ENCODE assay signal across 8 cellular contexts in the genomic region with DNA sequence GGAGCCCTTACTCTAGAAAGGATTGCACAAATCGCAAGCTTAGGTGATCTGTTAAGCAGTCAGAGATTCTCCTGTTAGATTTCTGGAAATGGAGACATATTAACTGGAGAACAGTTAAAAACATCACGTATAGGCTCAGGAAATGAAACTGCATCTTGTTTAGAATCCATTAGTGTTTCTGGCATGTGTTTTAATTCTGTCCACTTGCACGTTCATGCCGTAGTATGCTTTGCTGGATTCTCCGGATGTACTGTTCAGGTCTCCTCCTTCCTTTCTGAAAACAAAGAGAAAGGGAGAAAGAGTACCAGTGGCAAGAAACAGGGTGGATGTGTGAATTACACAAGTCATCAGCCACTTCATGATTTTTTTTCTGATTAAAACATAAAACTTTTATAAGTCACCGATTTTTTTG. TPM values are rescaled to one million over a fixed set of nuclear protein-coding genes. Genes with fewer than 3 reads are reported as not detected.
A peak's percentile ranks its signal among the peaks of the same experiment; 100 is the strongest.
DNase-seq lines count a peak whose midpoint lies in the region; ATAC-seq and TF ChIP-seq lines count a peak whose summit lies in the region.

No MANE protein-coding gene starts in this region.

- peak overlapping the region; percentile 80 for H3K4me3 Mint-ChIP-seq in activated CD4-positive, alpha-beta T cell treated with anti-CD3 and anti-CD28 coated beads, Interleukin-2, amount 10 ng/mL, durations not matched to agents 7 days and 5 days

- no peaks in the 10 kb centered on the region for H3K36me3 Mint-ChIP-seq in activated CD4-positive, alpha-beta T cell treated with anti-CD3 and anti-CD28 coated beads, Interleukin-2, amount 10 ng/mL, durations not matched to agents 7 days and 5 days (ENCODE audit: low read depth)

- POLR2A ChIA-PET in activated CD4-positive, alpha-beta T cell treated with anti-CD3 and anti-CD28 coated beads, Interleukin-2, amount 10 ng/mL, durations not matched to agents 7 days and 5 days (lab: Charles Lee), result no interaction called here

- H3K27me3 ChIP-seq in RWPE2 (ENCODE audit: insufficient read depth, poor library complexity, severe bottlenecking) (no peaks in the 10 kb centered on the region), esophagus (ENCODE audit: control insufficient read depth in 1 of 2, insufficient read depth in 2 of 2, low read length in 2 of 2) (no peaks in the 10 kb centered on the region), parathyroid adenoma (ENCODE audit: control insufficient read depth, insufficient read depth, low read length) (no peaks in the 10 kb centered on the region)

- no peak for DNase-seq in activated CD4-positive, alpha-beta T cell treated with anti-CD3 and anti-CD28 coated beads, Interleukin-2, amount 10 ng/mL, durations not matched to agents 7 days and 5 days
- no peak for DNase-seq in activated CD4-positive, alpha-beta T cell treated with anti-CD3 and anti-CD28 coated beads, Interleukin-2, amount 50 U/mL, for 1 hour
- DNase-seq in RWPE2 (ENCODE audit: low spot score) (no peak), posterior vena cava (ENCODE audit: low spot score) (no peak), T1000 (lab: John Stamatoyannopoulos, UW) (no peak), D341Med (ENCODE audit: low spot score) (no peak)

- H3K4me1 ChIP-seq in RWPE2 (ENCODE audit: insufficient read depth, poor library complexity, severe bottlenecking) (peaks cover 17% of the 10 kb centered on the region), esophagus (ENCODE audit: control insufficient read depth in 2 of 2, insufficient read depth in 2 of 2, low read length in 1 of 2) (peaks cover 0 to 5% of the 10 kb centered on the region in 2 donors), parathyroid adenoma (peaks cover 7% of the 10 kb centered on the region)

- H3K4me3 ChIP-seq in RWPE2 (ENCODE audit: severe bottlenecking) (peak overlapping the region; percentile 65), esophagus (ENCODE audit: low read depth in 1 of 2, low read length in 2 of 2) (peak overlapping the region; percentile 62 to 74), parathyroid adenoma (ENCODE audit: low read depth, low read length) (peak overlapping the region; percentile 64)

- no peak overlapping the region for H3K27ac Mint-ChIP-seq in activated CD4-positive, alpha-beta T cell treated with anti-CD3 and anti-CD28 coated beads, Interleukin-2, amount 10 ng/mL, durations not matched to agents 7 days and 5 days

- H3K9me3 ChIP-seq in RWPE2 (ENCODE audit: severe bottlenecking), result no peaks in the 10 kb centered on the region
- peaks cover 0 to 3% of the 10 kb centered on the region in 2 donors for H3K9me3 ChIP-seq in esophagus (ENCODE audit: control insufficient read depth in 2 of 2, insufficient read depth in 1 of 2, low read depth in 1 of 2, low read length in 1 of 2)
- H3K9me3 ChIP-seq in parathyroid adenoma (ENCODE audit: control insufficient read depth, low read length), result no peaks in the 10 kb centered on the region

- ATAC-seq in RWPE2 (ENCODE audit: low read depth), result no peak

- TF ChIP-seq CTCF in RWPE2 (IDR thresholded peaks at IDR 0.05; ENCODE audit: poor library complexity, severe bottlenecking) (no peak), parathyroid adenoma (IDR thresholded peaks at IDR 0.05) (no peak)

- H2AFZ ChIP-seq in parathyroid adenoma, result peak overlapping the region; percentile 88

- H3K79me2 ChIP-seq in parathyroid adenoma, result peaks cover 6% of the 10 kb centered on the region

- CTCF ChIA-PET in activated CD4-positive, alpha-beta T cell treated with anti-CD3 and anti-CD28 coated beads, Interleukin-2, amount 10 ng/mL, durations not matched to agents 7 days and 5 days (lab: Charles Lee), result interaction anchor here (0.8 to 2.2 kb wide), 5 partner anchors 10 to 261 kb away, joined by 3 to 10 read pairs (median 5); no protein-coding TSS in a partner anchor

- H3K27ac ChIP-seq in RWPE2 (ENCODE audit: poor library complexity, severe bottlenecking) (peak overlapping the region; percentile 73), esophagus (ENCODE audit: low read depth in 2 of 2, low read length in 1 of 2) (peak overlapping the region; percentile 54 to 78), parathyroid adenoma (peak overlapping the region; percentile 30)

- H3K4me2 ChIP-seq in parathyroid adenoma (ENCODE audit: low read length), result peak overlapping the region; percentile 89

- no peaks in the 10 kb centered on the region for H3K9me3 Mint-ChIP-seq in activated CD4-positive, alpha-beta T cell treated with anti-CD3 and anti-CD28 coated beads, Interleukin-2, amount 10 ng/mL, durations not matched to agents 7 days and 5 days

- intact Hi-C loops in posterior vena cava (cut with DNase I), result no loop called here

- peaks cover 80% of the 10 kb centered on the region for H3K27me3 Mint-ChIP-seq in activated CD4-positive, alpha-beta T cell treated with anti-CD3 and anti-CD28 coated beads, Interleukin-2, amount 10 ng/mL, durations not matched to agents 7 days and 5 days

- H3K4me1 Mint-ChIP-seq in activated CD4-positive, alpha-beta T cell treated with anti-CD3 and anti-CD28 coated beads, Interleukin-2, amount 10 ng/mL, durations not matched to agents 7 days and 5 days, result peaks cover 58% of the 10 kb centered on the region

- H3K9ac ChIP-seq in parathyroid adenoma, result no peak overlapping the region

- H3K36me3 ChIP-seq in RWPE2 (ENCODE audit: low read depth) (peaks cover 18% of the 10 kb centered on the region), esophagus (ENCODE audit: control insufficient read depth in 2 of 2, insufficient read depth in 2 of 2, low read length in 1 of 2) (no peaks in the 10 kb centered on the region), parathyroid adenoma (ENCODE audit: control insufficient read depth, insufficient read depth, low read length) (no peaks in the 10 kb centered on the region)

- 0 to 1% methylated on average over 6 of the region's 6 CpGs for whole genome bisulfite sequencing in esophagus, 2 donors

RNA-seq across cellular contexts. Expression of gene RGMB, which starts 2.5 kb away (rescaled TPM):
- total RNA-seq in activated CD4-positive, alpha-beta T cell treated with anti-CD3 and anti-CD28 coated beads, Interleukin-2, amount 10 ng/mL, durations not matched to agents 7 days and 5 days, result 1 to 10 TPM; 1.4 to 1.7 TPM
- 1 to 10 TPM; 2.6 to 7.9 TPM for polyA plus RNA-seq in esophagus
- total RNA-seq in posterior vena cava, result 10 to 100 TPM; 10.9 to 12.9 TPM

Comparison
In these comparisons a context has a peak if more than half of its experiments do, and no peak if none do; other contexts are left out.
1. RNA of gene RGMB, which starts 2.5 kb away (total RNA-seq): 10.9 to 12.9 TPM in posterior vena cava; 1.4 to 1.7 TPM in activated CD4-positive, alpha-beta T cell treated with anti-CD3 and anti-CD28 coated beads, Interleukin-2, amount 10 ng/mL, durations not matched to agents 7 days and 5 days; every median in the first group is over 4 times any median in the second.
2. Peak in every context shown above with its lines, with median percentiles within 50 percentile points of each other: H3K27ac ChIP-seq and H3K4me3 ChIP-seq.